In the genomic region with DNA sequence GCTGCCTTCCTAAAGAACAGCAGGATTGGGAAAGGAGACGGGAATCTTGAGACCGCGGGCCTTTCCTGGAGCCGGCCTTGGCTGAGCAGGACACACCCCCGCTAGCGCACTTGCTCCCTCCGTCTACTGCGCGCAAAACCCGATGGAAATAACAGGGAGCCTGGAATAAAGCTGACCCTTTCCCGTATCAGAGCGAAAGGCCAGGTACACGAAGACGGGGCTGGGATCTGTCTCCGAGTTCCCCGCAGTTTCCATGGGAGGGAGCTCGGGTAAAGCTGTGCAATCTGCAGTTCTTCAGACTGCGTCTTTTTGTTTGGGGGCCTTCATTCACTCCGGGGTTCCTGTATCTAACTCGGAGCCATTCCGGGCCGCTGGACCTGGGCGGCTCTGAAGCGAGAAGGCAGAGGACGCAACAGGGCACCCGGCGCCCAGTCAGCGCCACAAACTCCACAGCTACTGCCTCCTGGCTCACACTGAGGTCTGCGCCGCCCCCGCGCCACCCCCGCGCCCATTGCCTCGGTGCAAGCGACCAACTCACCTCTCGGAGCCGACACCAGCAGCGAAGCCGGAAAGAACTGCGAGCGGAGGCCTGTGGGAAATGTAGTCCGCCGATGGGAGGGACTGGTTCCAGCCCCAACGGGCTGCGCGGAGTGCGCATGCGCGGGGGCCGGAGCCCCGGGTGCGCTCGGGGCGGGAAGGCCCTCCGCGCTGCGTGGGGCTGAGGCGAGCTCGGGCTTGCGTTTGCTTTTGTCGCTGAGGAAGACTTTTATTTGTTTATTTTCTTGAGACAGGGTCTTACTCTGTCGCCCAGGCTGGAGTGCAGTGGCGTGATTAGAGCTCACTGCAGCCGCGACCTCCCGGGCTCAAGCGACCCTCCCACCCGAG, we compare ENCODE assay signal across 1 cellular context.
TF ChIP-seq lines count a peak whose summit lies in the region.

Gene ZFP14 (minus strand): TSS at position 577 of the 885 bp plus-strand sequence. CDS start 11,309 bp downstream, outside the sequence.

TF ChIP-seq in K562, 482 proteins besides CTCF, POLR2A, EP300 and RAD21 (continued from another document and continues in another):
- TF ChIP-seq, protein P1, sequence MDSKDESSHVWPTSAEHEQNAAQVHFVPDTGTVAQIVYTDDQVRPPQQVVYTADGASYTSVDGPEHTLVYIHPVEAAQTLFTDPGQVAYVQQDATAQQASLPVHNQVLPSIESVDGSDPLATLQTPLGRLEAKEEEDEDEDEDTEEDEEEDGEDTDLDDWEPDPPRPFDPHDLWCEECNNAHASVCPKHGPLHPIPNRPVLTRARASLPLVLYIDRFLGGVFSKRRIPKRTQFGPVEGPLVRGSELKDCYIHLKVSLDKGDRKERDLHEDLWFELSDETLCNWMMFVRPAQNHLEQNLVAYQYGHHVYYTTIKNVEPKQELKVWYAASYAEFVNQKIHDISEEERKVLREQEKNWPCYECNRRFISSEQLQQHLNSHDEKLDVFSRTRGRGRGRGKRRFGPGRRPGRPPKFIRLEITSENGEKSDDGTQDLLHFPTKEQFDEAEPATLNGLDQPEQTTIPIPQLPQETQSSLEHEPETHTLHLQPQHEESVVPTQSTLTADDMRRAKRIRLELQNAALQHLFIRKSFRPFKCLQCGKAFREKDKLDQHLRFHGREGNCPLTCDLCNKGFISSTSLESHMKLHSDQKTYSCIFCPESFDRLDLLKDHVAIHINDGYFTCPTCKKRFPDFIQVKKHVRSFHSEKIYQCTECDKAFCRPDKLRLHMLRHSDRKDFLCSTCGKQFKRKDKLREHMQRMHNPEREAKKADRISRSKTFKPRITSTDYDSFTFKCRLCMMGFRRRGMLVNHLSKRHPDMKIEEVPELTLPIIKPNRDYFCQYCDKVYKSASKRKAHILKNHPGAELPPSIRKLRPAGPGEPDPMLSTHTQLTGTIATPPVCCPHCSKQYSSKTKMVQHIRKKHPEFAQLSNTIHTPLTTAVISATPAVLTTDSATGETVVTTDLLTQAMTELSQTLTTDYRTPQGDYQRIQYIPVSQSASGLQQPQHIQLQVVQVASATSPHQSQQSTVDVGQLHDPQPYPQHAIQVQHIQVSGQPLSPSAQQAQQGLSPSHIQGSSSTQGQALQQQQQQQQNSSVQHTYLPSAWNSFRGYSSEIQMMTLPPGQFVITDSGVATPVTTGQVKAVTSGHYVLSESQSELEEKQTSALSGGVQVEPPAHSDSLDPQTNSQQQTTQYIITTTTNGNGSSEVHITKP (IDR thresholded peaks at IDR 0.05; ENCODE audit: partially characterized antibody) = peak; percentile 99
- TF ChIP-seq NCOA4 (IDR thresholded peaks at IDR 0.05; ENCODE audit: partially characterized antibody) (no peak), CBX8 (IDR thresholded peaks at IDR 0.05; ENCODE audit: borderline replicate concordance, extremely low read depth, low read depth, low read length, poor library complexity, severe bottlenecking) (no peak), KDM4B (IDR thresholded peaks at IDR 0.05; ENCODE audit: borderline replicate concordance in 2 of 2, low read depth in 1 of 2) (no peak), SPI1 (IDR thresholded peaks at IDR 0.05; ENCODE audit: borderline replicate concordance, low read depth, low read length) (no peak), ZFX (CRISPR knock-in tag; IDR thresholded peaks at IDR 0.05) (peak; percentile 51), SRSF9 (IDR thresholded peaks at IDR 0.05; ENCODE audit: borderline replicate concordance, low read depth, low read length) (no peak), TSC22D4 (tag; IDR thresholded peaks at IDR 0.05) (no peak), KLF1 (tag; IDR thresholded peaks at IDR 0.05) (no peak), MCM5 (IDR thresholded peaks at IDR 0.05; ENCODE audit: low read depth) (no peak), FOXK2 (conservative IDR thresholded peaks at IDR 0.05 in 1 of 2, IDR thresholded peaks at IDR 0.05 in 1 of 2; ENCODE audit: low read depth in 2 of 2) (peak in 1 of 2 experiments; percentile 99; a peak in 2 of 4 replicates), MAFG (tag; conservative IDR thresholded peaks at IDR 0.05) (no peak), SIN3B (IDR thresholded peaks at IDR 0.05; ENCODE audit: low read depth) (peak; percentile 20; the same call in 1 of the 2 replicates), CCNT2 (IDR thresholded peaks at IDR 0.05; ENCODE audit: borderline replicate concordance, extremely low read depth, insufficient read length, low read depth, low read length) (peak; percentile 37), STAT5B (CRISPR knock-in tag; IDR thresholded peaks at IDR 0.05) (no peak), RBFOX2 (IDR thresholded peaks at IDR 0.05; ENCODE audit: low read depth, low read length) (peak; percentile 81), HMGN3 (IDR thresholded peaks at IDR 0.05; ENCODE audit: borderline replicate concordance, extremely low read depth, insufficient read length, low read depth, low read length) (peak; percentile 29), SMARCA4 (IDR thresholded peaks at IDR 0.05) (no peak), SIX5 (IDR thresholded peaks at IDR 0.05; ENCODE audit: borderline replicate concordance in 1 of 2, insufficient read depth in 1 of 2, low read depth in 1 of 2, low read length in 2 of 2) (peak; percentile 59 to 69; a peak in 3 of 4 replicates), PATZ1 (CRISPR knock-in tag; IDR thresholded peaks at IDR 0.05; ENCODE audit: borderline replicate concordance) (no peak; the same call in 1 of the 2 replicates), MLX (CRISPR knock-in tag; conservative IDR thresholded peaks at IDR 0.05) (no peak), SOX6 (IDR thresholded peaks at IDR 0.05) (0 out of 2 replicates have a peak, but pooled peaks have one; percentile 29), PTRF (tag; IDR thresholded peaks at IDR 0.05) (no peak), ZNF830 (CRISPR knock-in tag; IDR thresholded peaks at IDR 0.05) (no peak), ZEB2 (IDR thresholded peaks at IDR 0.05) (no peak), ZSCAN29 (IDR thresholded peaks at IDR 0.05) (no peak), YY1 (IDR thresholded peaks at IDR 0.05; ENCODE audit: borderline replicate concordance in 1 of 3, control insufficient read depth in 1 of 3, extremely low read depth in 1 of 3, insufficient read depth in 3 of 3, insufficient read length in 1 of 3, insufficient replicate concordance in 2 of 3, low read depth in 1 of 3, low read length in 2 of 3) (no peak), L3MBTL2 (IDR thresholded peaks at IDR 0.05) (peak; percentile 64; the same call in 1 of the 2 replicates), SMAD3 (CRISPR knock-in tag; conservative IDR thresholded peaks at IDR 0.05) (0 out of 2 replicates have a peak, but pooled peaks have one; percentile 6), ETS1 (conservative IDR thresholded peaks at IDR 0.05; ENCODE audit: control insufficient read depth, low read depth, low read length) (peak; percentile 78), BDP1 (IDR thresholded peaks at IDR 0.05; ENCODE audit: insufficient read depth, insufficient read length) (no peak), ADNP (tag; IDR thresholded peaks at IDR 0.05) (no peak), ZNF23 (CRISPR knock-in tag; IDR thresholded peaks at IDR 0.05) (no peak), NELFE (IDR thresholded peaks at IDR 0.05; ENCODE audit: insufficient read depth, insufficient read length) (no peak), CXXC5 (CRISPR knock-in tag; IDR thresholded peaks at IDR 0.05) (peak; percentile 98), SREBF2 (CRISPR knock-in tag; IDR thresholded peaks at IDR 0.05) (no peak), PYGO2 (tag; IDR thresholded peaks at IDR 0.05) (no peak), NUFIP1 (IDR thresholded peaks at IDR 0.05; ENCODE audit: partially characterized antibody) (no peak), ZNF143 (CRISPR knock-in tag; IDR thresholded peaks at IDR 0.05) (peak; percentile 85)
- TF ChIP-seq, protein P2, sequence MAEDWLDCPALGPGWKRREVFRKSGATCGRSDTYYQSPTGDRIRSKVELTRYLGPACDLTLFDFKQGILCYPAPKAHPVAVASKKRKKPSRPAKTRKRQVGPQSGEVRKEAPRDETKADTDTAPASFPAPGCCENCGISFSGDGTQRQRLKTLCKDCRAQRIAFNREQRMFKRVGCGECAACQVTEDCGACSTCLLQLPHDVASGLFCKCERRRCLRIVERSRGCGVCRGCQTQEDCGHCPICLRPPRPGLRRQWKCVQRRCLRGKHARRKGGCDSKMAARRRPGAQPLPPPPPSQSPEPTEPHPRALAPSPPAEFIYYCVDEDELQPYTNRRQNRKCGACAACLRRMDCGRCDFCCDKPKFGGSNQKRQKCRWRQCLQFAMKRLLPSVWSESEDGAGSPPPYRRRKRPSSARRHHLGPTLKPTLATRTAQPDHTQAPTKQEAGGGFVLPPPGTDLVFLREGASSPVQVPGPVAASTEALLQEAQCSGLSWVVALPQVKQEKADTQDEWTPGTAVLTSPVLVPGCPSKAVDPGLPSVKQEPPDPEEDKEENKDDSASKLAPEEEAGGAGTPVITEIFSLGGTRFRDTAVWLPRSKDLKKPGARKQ (CRISPR knock-in tag; IDR thresholded peaks at IDR 0.05) = no peak
- TF ChIP-seq, protein P3, sequence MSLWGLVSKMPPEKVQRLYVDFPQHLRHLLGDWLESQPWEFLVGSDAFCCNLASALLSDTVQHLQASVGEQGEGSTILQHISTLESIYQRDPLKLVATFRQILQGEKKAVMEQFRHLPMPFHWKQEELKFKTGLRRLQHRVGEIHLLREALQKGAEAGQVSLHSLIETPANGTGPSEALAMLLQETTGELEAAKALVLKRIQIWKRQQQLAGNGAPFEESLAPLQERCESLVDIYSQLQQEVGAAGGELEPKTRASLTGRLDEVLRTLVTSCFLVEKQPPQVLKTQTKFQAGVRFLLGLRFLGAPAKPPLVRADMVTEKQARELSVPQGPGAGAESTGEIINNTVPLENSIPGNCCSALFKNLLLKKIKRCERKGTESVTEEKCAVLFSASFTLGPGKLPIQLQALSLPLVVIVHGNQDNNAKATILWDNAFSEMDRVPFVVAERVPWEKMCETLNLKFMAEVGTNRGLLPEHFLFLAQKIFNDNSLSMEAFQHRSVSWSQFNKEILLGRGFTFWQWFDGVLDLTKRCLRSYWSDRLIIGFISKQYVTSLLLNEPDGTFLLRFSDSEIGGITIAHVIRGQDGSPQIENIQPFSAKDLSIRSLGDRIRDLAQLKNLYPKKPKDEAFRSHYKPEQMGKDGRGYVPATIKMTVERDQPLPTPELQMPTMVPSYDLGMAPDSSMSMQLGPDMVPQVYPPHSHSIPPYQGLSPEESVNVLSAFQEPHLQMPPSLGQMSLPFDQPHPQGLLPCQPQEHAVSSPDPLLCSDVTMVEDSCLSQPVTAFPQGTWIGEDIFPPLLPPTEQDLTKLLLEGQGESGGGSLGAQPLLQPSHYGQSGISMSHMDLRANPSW (CRISPR knock-in tag; IDR thresholded peaks at IDR 0.05) = no peak
- TF ChIP-seq, protein P4, sequence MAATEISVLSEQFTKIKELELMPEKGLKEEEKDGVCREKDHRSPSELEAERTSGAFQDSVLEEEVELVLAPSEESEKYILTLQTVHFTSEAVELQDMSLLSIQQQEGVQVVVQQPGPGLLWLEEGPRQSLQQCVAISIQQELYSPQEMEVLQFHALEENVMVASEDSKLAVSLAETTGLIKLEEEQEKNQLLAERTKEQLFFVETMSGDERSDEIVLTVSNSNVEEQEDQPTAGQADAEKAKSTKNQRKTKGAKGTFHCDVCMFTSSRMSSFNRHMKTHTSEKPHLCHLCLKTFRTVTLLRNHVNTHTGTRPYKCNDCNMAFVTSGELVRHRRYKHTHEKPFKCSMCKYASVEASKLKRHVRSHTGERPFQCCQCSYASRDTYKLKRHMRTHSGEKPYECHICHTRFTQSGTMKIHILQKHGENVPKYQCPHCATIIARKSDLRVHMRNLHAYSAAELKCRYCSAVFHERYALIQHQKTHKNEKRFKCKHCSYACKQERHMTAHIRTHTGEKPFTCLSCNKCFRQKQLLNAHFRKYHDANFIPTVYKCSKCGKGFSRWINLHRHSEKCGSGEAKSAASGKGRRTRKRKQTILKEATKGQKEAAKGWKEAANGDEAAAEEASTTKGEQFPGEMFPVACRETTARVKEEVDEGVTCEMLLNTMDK (IDR thresholded peaks at IDR 0.05; ENCODE audit: borderline replicate concordance, insufficient read depth, low read depth, low read length, poor library complexity, severe bottlenecking) = no peak
- TF ChIP-seq, protein P5, sequence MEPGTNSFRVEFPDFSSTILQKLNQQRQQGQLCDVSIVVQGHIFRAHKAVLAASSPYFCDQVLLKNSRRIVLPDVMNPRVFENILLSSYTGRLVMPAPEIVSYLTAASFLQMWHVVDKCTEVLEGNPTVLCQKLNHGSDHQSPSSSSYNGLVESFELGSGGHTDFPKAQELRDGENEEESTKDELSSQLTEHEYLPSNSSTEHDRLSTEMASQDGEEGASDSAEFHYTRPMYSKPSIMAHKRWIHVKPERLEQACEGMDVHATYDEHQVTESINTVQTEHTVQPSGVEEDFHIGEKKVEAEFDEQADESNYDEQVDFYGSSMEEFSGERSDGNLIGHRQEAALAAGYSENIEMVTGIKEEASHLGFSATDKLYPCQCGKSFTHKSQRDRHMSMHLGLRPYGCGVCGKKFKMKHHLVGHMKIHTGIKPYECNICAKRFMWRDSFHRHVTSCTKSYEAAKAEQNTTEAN (CRISPR knock-in tag; IDR thresholded peaks at IDR 0.05) = no peak
